ENCODE assay signal across 19 cellular contexts in genomic region chr12:77299001-77299400, GRCh38.
DNase-seq lines count a peak whose midpoint lies in the region; ATAC-seq and TF ChIP-seq lines count a peak whose summit lies in the region.
"Had no signal": no experiment of that assay in that cellular context is flagged by ENCODE, and none has a peak within 500 bp of the region (broad histone marks: within the 10 kb centered on the region; RNA-seq: fewer than 3 reads in every experiment).

No MANE protein-coding gene starts in this region.

- no peaks in the 10 kb centered on the region for H3K4me1 Mint-ChIP-seq in activated CD8-positive, alpha-beta T cell treated with anti-CD3 and anti-CD28 coated beads for 36 hours (ENCODE audit: low read depth)

- peaks cover 16% of the 10 kb centered on the region for H3K4me1 ChIP-seq in adipocyte (ENCODE audit: control insufficient read depth, insufficient read depth, low read length)
- H3K4me1 ChIP-seq: BLaER1 had no signal

- no peaks in the 10 kb centered on the region for H3K9me3 ChIP-seq in adipocyte (ENCODE audit: control insufficient read depth, low read length)
- H3K9me3 ChIP-seq: BLaER1 had no signal

- H3K9me3 Mint-ChIP-seq in activated CD8-positive, alpha-beta T cell treated with anti-CD3 and anti-CD28 coated beads for 36 hours, result no peaks in the 10 kb centered on the region
- H3K9me3 Mint-ChIP-seq: HFFc6 had no signal

- H3K27ac Mint-ChIP-seq in activated CD8-positive, alpha-beta T cell treated with anti-CD3 and anti-CD28 coated beads for 36 hours, result no peak overlapping the region

- H3K9ac ChIP-seq in adipocyte (ENCODE audit: low read length), result no peak overlapping the region
- H3K9ac ChIP-seq: BLaER1 had no signal

- intact Hi-C loops in activated CD8-positive, alpha-beta T cell treated with anti-CD3 and anti-CD28 coated beads for 36 hours (cut with micrococcal nuclease), result no loop called here

- H3K4me3 ChIP-seq in adipocyte (ENCODE audit: low read length), result no peak overlapping the region
- H3K4me3 ChIP-seq in fibroblast of mammary gland (ENCODE audit: control insufficient read depth, low read depth, low read length), result no peak overlapping the region
- H3K4me3 ChIP-seq: BLaER1, GM12878, PC-9 had no signal

- CTCF ChIA-PET in activated CD8-positive, alpha-beta T cell treated with anti-CD3 and anti-CD28 coated beads for 36 hours (lab: Charles Lee), result no interaction called here

- POLR2A ChIA-PET in activated CD8-positive, alpha-beta T cell treated with anti-CD3 and anti-CD28 coated beads for 36 hours (lab: Charles Lee), result no interaction called here

- DNase-seq in AG08395 (ENCODE audit: low spot score) (peak; percentile 34), GM04503 (ENCODE audit: low read depth) (peak; percentile 5), adipocyte (ENCODE audit: low read depth) (peak; percentile 14), fibroblast of mammary gland (ENCODE audit: low read depth) (peak; percentile 91), AML-193 (lab: John Stamatoyannopoulos, UW) (no peak)
- no peak for DNase-seq in activated CD8-positive, alpha-beta T cell treated with anti-CD3 and anti-CD28 coated beads for 36 hours
- DNase-seq: DMS153, HFFc6, KBM-7, NCI-H1092, NCI-H1694, NCI-H2107, NCI-H226, NCI-H69, PC-9 had no signal

- no peak for TF ChIP-seq CTCF in fibroblast of mammary gland (conservative IDR thresholded peaks at IDR 0.05; ENCODE audit: control insufficient read depth, insufficient read depth, low read depth, low read length)
- TF ChIP-seq CTCF in activated CD8-positive, alpha-beta T cell treated with anti-CD3 and anti-CD28 coated beads for 36 hours (IDR thresholded peaks at IDR 0.05), result no peak

- H3K27me3 Mint-ChIP-seq in activated CD8-positive, alpha-beta T cell treated with anti-CD3 and anti-CD28 coated beads for 36 hours, result no peaks in the 10 kb centered on the region

- H3K36me3 ChIP-seq in adipocyte (ENCODE audit: control insufficient read depth, insufficient read depth, low read length, severe bottlenecking), result no peaks in the 10 kb centered on the region
- H3K36me3 ChIP-seq: BLaER1 had no signal

- no peak overlapping the region for H3K4me3 Mint-ChIP-seq in activated CD8-positive, alpha-beta T cell treated with anti-CD3 and anti-CD28 coated beads for 36 hours
- H3K4me3 Mint-ChIP-seq: HFFc6 had no signal

- no peaks in the 10 kb centered on the region for H3K36me3 Mint-ChIP-seq in activated CD8-positive, alpha-beta T cell treated with anti-CD3 and anti-CD28 coated beads for 36 hours (ENCODE audit: low read depth)

- no peaks in the 10 kb centered on the region for H3K27me3 ChIP-seq in adipocyte (replicated peaks; ENCODE audit: control insufficient read depth, insufficient read depth, low read length)
- H3K27me3 ChIP-seq: BLaER1 had no signal

- ATAC-seq in activated CD8-positive, alpha-beta T cell treated with anti-CD3 and anti-CD28 coated beads for 36 hours, result no peak
- no peak for ATAC-seq in HG03521 (IDR thresholded peaks at IDR 0.05; ENCODE audit: unreplicated experiment)
- ATAC-seq in GM21381 (IDR thresholded peaks at IDR 0.05; ENCODE audit: unreplicated experiment), result no peak
- ATAC-seq: GM12878 had no signal

Comparison
In these comparisons a context has a peak if more than half of its experiments do, and no peak if none do; other contexts are left out.
1. DNase-seq: peak in AG08395 (single experiment), GM04503 (single experiment), adipocyte (single experiment) and fibroblast of mammary gland (single experiment); none in activated CD8-positive, alpha-beta T cell treated with anti-CD3 and anti-CD28 coated beads for 36 hours (single experiment) and AML-193 (0 of 2).